ENCODE assay signal across 16 cellular contexts in the genomic region with DNA sequence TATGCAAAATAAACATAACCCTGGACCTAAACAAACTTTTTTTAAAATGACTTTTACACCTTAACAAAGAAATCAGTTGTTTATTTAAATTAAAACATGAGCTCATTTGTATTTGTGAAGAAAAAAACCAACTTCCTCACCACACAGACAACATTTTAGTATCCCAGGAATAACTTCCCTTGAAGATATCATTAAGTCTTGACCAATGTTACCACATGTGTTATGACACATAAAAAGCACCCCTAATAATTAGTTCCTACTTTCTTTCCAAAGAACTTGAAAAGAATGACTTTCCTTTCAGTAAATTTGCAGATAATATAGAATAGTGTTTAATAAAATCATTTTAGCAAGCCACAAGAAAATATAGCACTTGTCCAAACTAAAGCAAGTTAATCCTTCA.
"Had no signal": no experiment of that assay in that cellular context is flagged by ENCODE, and none has a peak within 500 bp of the region (broad histone marks: within the 10 kb centered on the region; RNA-seq: fewer than 3 reads in every experiment).

No MANE protein-coding gene starts in this region.

- H3K4me3 ChIP-seq: adrenal gland, body of pancreas, pancreas, skin epidermis, thoracic aorta, uterus had no signal

- H3K27ac ChIP-seq: pancreas, thoracic aorta, uterus had no signal

- H3K4me1 ChIP-seq: uterus had no signal

- H3K4me3 Mint-ChIP-seq: nephron; stimulated activated naive CD8-positive, alpha-beta T cell treated with anti-CD3 and anti-CD28 coated beads, Interleukin-15, amount 100 ng/mL, for 72 hours; T-helper 2 cell treated with Interferon-gamma antibody and Interleukin-4, amounts not matched to agents 5 μg/mL and 100 μg/mL, for 36 hours had no signal

- H3K27me3 ChIP-seq: adrenal gland, body of pancreas, pancreas, uterus had no signal

- H3K4me1 Mint-ChIP-seq: nephron had no signal

- H3K36me3 ChIP-seq: thoracic aorta, uterus had no signal

- H3K9me3 Mint-ChIP-seq: nephron; stimulated activated naive CD8-positive, alpha-beta T cell treated with anti-CD3 and anti-CD28 coated beads, Interleukin-15, amount 100 ng/mL, for 72 hours; T-helper 2 cell treated with Interferon-gamma antibody and Interleukin-4, amounts not matched to agents 5 μg/mL and 100 μg/mL, for 36 hours had no signal

- H3K27ac Mint-ChIP-seq: stimulated activated naive CD8-positive, alpha-beta T cell treated with anti-CD3 and anti-CD28 coated beads, Interleukin-15, amount 100 ng/mL, for 72 hours; T-helper 2 cell treated with Interferon-gamma antibody and Interleukin-4, amounts not matched to agents 5 μg/mL and 100 μg/mL, for 36 hours had no signal

- H3K9me3 ChIP-seq: adrenal gland, body of pancreas, pancreas, thoracic aorta, uterus had no signal

- DNase-seq: activated CD4-positive, alpha-beta T cell treated with anti-CD3 and anti-CD28 coated beads, Interleukin-2, amount 50 U/mL, for 1 hour; activated naive CD4-positive, alpha-beta T cell treated with anti-CD3 and anti-CD28 coated beads, Interleukin-2, amount 50 U/mL, for 16 hours; activated T-cell treated with anti-CD3 and anti-CD28 coated beads for 4 hours; adrenal gland; body of pancreas; cerebellar nuclear complex; foreskin melanocyte; mesendoderm; pancreas; stimulated activated CD4-positive, alpha-beta T cell treated with anti-CD3 and anti-CD28 coated beads, Interleukin-4, amount 100 ng/mL, for 4 hours; stimulated activated naive CD8-positive, alpha-beta T cell treated with anti-CD3 and anti-CD28 coated beads, Interleukin-15, amount 100 ng/mL, for 72 hours; uterus had no signal

- H3K27me3 Mint-ChIP-seq: stimulated activated naive CD8-positive, alpha-beta T cell treated with anti-CD3 and anti-CD28 coated beads, Interleukin-15, amount 100 ng/mL, for 72 hours had no signal
